Comparison of ENCODE assay signal across 11 cellular contexts in the genomic region with DNA sequence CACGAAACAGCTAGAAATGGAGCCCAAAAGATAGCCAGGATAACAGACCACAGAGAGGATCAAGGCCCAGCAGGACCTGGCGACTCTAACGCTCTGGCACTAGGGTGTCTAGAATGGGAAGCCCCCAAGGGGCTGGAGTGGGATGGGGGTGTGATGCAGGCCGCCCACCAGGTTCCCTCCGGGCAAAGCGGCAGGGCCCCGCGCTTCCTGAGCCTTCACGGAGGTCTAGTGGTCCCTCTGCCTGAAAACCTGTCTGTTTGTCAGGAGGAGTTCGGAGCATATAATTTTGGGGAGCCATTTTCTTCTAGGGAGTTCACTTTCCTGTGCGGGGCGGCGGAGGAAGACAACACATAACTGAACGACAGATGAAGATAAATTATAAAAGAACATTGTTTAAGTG. TPM values are rescaled to one million over a fixed set of nuclear protein-coding genes. Genes with fewer than 3 reads are reported as not detected.
A peak's percentile ranks its signal among the peaks of the same experiment; 100 is the strongest.
DNase-seq lines count a peak whose midpoint lies in the region; ATAC-seq, FAIRE-seq and TF ChIP-seq lines count a peak whose summit lies in the region.
"Had no signal": no experiment of that assay in that cellular context is flagged by ENCODE, and none has a peak within 500 bp of the region (broad histone marks: within the 10 kb centered on the region; RNA-seq: fewer than 3 reads in every experiment).

No MANE protein-coding gene starts in this region.

- WGBS in neuronal stem cell (ENCODE audit: extremely low coverage in 2 of 2, insufficient read length in 2 of 2, insufficient replicate concordance in 1 of 2), 2 donors = no CpG with 5 or more reads among the region's 14 CpGs

- H2AFZ ChIP-seq in fibroblast of lung (ENCODE audit: low read length) (peak overlapping the region; percentile 41), neuronal stem cell (ENCODE audit: low read length) (peak overlapping the region; percentile 91)

- peaks cover 2 to 38% (median 21%) of the 10 kb centered on the region in 5 donors for H3K27me3 Mint-ChIP-seq in naive thymus-derived CD8-positive, alpha-beta T cell

- H3K27ac ChIP-seq in fibroblast of lung (ENCODE audit: insufficient read depth, low read length) = no peak overlapping the region
- peak overlapping the region; percentile 12 for H3K27ac ChIP-seq in neuronal stem cell (replicated peaks; ENCODE audit: low read length)
- H3K27ac ChIP-seq: thyroid gland had no signal

- H3K4me3 ChIP-seq in BE2C (ENCODE audit: low read depth, low read length) (peak overlapping the region; percentile 42), fibroblast of lung (replicated peaks in 1 of 4; ENCODE audit: control extremely low read depth in 1 of 4, insufficient read depth in 1 of 4, low read depth in 3 of 4, low read length in 4 of 4) (peak overlapping the region in 2 of 4 experiments; percentile 14 to 26), neuronal stem cell (ENCODE audit: low read length in 2 of 2) (peak overlapping the region; percentile 34 to 66)

- no peak overlapping the region for H2BK5ac ChIP-seq in neuronal stem cell (ENCODE audit: low read length)

- H3K36me3 Mint-ChIP-seq in naive thymus-derived CD8-positive, alpha-beta T cell = no peaks in the 10 kb centered on the region

- POLR2A ChIA-PET in naive thymus-derived CD8-positive, alpha-beta T cell (lab: Charles Lee) = no interaction called here

- no peaks in the 10 kb centered on the region for H3K79me1 ChIP-seq in neuronal stem cell (ENCODE audit: low read depth, low read length)

- H3K18ac ChIP-seq in neuronal stem cell (ENCODE audit: low read length) = peak overlapping the region; percentile 8

- H3K27ac Mint-ChIP-seq in naive thymus-derived CD8-positive, alpha-beta T cell = peak overlapping the region in 4 of 10 donors; percentile 2 to 82 (median 68)

- DNase-seq in BE2C (no peak), NCI-H2227 treated with DMSO at 0.1 percent for 48 hours (lab: John Stamatoyannopoulos, UW) (peak; percentile 15), fibroblast of lung (ENCODE audit: low read depth in 2 of 2) (no peak), neuronal stem cell (ENCODE audit: low spot score) (no peak), NOMO-1 treated with DMSO at 0.1 percent for 48 hours (lab: John Stamatoyannopoulos, UW; ENCODE audit: unreplicated experiment) (no peak), GM19239 (ENCODE audit: insufficient read length, low spot score) (no peak)
- no peak for DNase-seq in naive thymus-derived CD8-positive, alpha-beta T cell

- no peaks in the 10 kb centered on the region for H3K4me1 ChIP-seq in BE2C
- no peaks in the 10 kb centered on the region for H3K4me1 ChIP-seq in fibroblast of lung (ENCODE audit: control insufficient read depth, extremely low read depth, insufficient read depth, low read length)
- H3K4me1 ChIP-seq in neuronal stem cell (ENCODE audit: control insufficient read depth in 2 of 2, insufficient read depth in 1 of 2, low read depth in 1 of 2, low read length in 2 of 2) = peaks cover 0 to 7% of the 10 kb centered on the region in 2 donors

- no peak overlapping the region for H2AK5ac ChIP-seq in neuronal stem cell (ENCODE audit: low read depth, low read length)

- no peak overlapping the region for H3K14ac ChIP-seq in neuronal stem cell (ENCODE audit: low read length)

- H3K9me3 ChIP-seq in BE2C (no peaks in the 10 kb centered on the region), fibroblast of lung (ENCODE audit: control insufficient read depth, insufficient read depth, low read depth, low read length) (no peaks in the 10 kb centered on the region), neuronal stem cell (replicated peaks in 1 of 2; ENCODE audit: control insufficient read depth in 2 of 2, insufficient read depth in 1 of 2, low read depth in 1 of 2, low read length in 2 of 2) (no peaks in the 10 kb centered on the region)
- H3K9me3 ChIP-seq: thyroid gland had no signal

- no peak overlapping the region for H3K23ac ChIP-seq in neuronal stem cell (ENCODE audit: low read depth, low read length, poor library complexity)

- no peaks in the 10 kb centered on the region for H3K79me2 ChIP-seq in fibroblast of lung (ENCODE audit: control insufficient read depth, insufficient read depth, low read length)

- no peak for FAIRE-seq in GM19239 (lab: Jason Lieb, UNC)
- FAIRE-seq: GM18507 had no signal

- H4K8ac ChIP-seq in neuronal stem cell (ENCODE audit: low read depth, low read length) = no peak overlapping the region

- H3K27me3 ChIP-seq in BE2C = no peaks in the 10 kb centered on the region
- no peaks in the 10 kb centered on the region for H3K27me3 ChIP-seq in fibroblast of lung (ENCODE audit: control insufficient read depth, insufficient read depth, low read length)
- H3K27me3 ChIP-seq in neuronal stem cell (ENCODE audit: control insufficient read depth in 3 of 3, insufficient read depth in 3 of 3, low read depth in 1 of 3, low read length in 3 of 3) = peaks cover 0 to 8% (median 0%) of the 10 kb centered on the region in 3 experiments
- H3K27me3 ChIP-seq: thyroid gland had no signal

- H3K9me3 Mint-ChIP-seq in naive thymus-derived CD8-positive, alpha-beta T cell = no peaks in the 10 kb centered on the region

- H3K36me3 ChIP-seq in BE2C = no peaks in the 10 kb centered on the region
- H3K36me3 ChIP-seq in fibroblast of lung (ENCODE audit: control insufficient read depth, insufficient read depth, low read length) = no peaks in the 10 kb centered on the region
- H3K36me3 ChIP-seq in neuronal stem cell (replicated peaks in 1 of 2; ENCODE audit: control insufficient read depth in 2 of 2, insufficient read depth in 2 of 2, low read length in 2 of 2) = no peaks in the 10 kb centered on the region
- H3K36me3 ChIP-seq: thyroid gland had no signal

- ATAC-seq in GM21381 (IDR thresholded peaks at IDR 0.05; ENCODE audit: unreplicated experiment) = no peak
- ATAC-seq in naive thymus-derived CD8-positive, alpha-beta T cell = no peak

- H3K4me1 Mint-ChIP-seq in naive thymus-derived CD8-positive, alpha-beta T cell = peaks cover 10 to 16% (median 13%) of the 10 kb centered on the region in 4 donors

- H4K91ac ChIP-seq in neuronal stem cell (ENCODE audit: low read depth, low read length, poor library complexity) = no peak overlapping the region

- no peak overlapping the region for H2BK120ac ChIP-seq in neuronal stem cell (ENCODE audit: low read depth, low read length)

- H3K4me2 ChIP-seq in fibroblast of lung (ENCODE audit: extremely low read depth, insufficient read depth, low read length) = no peak overlapping the region
- H3K4me2 ChIP-seq in neuronal stem cell (ENCODE audit: insufficient read depth, low read length, poor library complexity, severe bottlenecking) = peak overlapping the region; percentile 67

- H2BK15ac ChIP-seq in neuronal stem cell (ENCODE audit: low read length) = no peak overlapping the region

- no peak overlapping the region for H3K4ac ChIP-seq in neuronal stem cell (ENCODE audit: low read length)

- peak overlapping the region in 5 of 10 donors; percentile 24 to 71 (median 54) for H3K4me3 Mint-ChIP-seq in naive thymus-derived CD8-positive, alpha-beta T cell

- TF ChIP-seq CTCF in BE2C (IDR thresholded peaks at IDR 0.05; ENCODE audit: low read depth, low read length) = no peak
- TF ChIP-seq CTCF in fibroblast of lung (conservative IDR thresholded peaks at IDR 0.05 in 1 of 2, IDR thresholded peaks at IDR 0.05 in 1 of 2; ENCODE audit: low read depth in 1 of 2, low read length in 2 of 2) = no peak

- no peaks in the 10 kb centered on the region for H4K20me1 ChIP-seq in fibroblast of lung (ENCODE audit: control insufficient read depth, extremely low read depth, insufficient read depth, low read length)

- no peak overlapping the region for H2BK12ac ChIP-seq in neuronal stem cell (ENCODE audit: low read length)

- H3K9ac ChIP-seq in fibroblast of lung (ENCODE audit: insufficient read depth, low read length) = no peak overlapping the region
- no peak overlapping the region for H3K9ac ChIP-seq in neuronal stem cell (ENCODE audit: low read depth, low read length, poor library complexity)

RNA-seq across cellular contexts. Expression of a gene that starts 48.2 kb away (rescaled TPM):
- not detected for polyA plus RNA-seq in BE2C (2012; ENCODE audit: insufficient read depth, insufficient read length, low read depth)
- total RNA-seq in fibroblast of lung = not detected in 2 replicates
- not detected in 2 replicates for polyA plus RNA-seq in fibroblast of lung
- not detected in 2 replicates for polyA plus RNA-seq in fibroblast of lung (2012)
- polyA minus RNA-seq in fibroblast of lung (ENCODE audit: low replicate concordance) = not detected in 2 replicates
- polyA plus RNA-seq in neuronal stem cell (2013, experiment 1 of 2) = not detected
- polyA plus RNA-seq in neuronal stem cell (2013, experiment 2 of 2) = not detected
- total RNA-seq in naive thymus-derived CD8-positive, alpha-beta T cell = not detected
- polyA plus RNA-seq in naive thymus-derived CD8-positive, alpha-beta T cell = not detected
- total RNA-seq: left colon, thyroid gland had no signal

RNA-seq across cellular contexts. Expression of a gene that starts 56.4 kb away (rescaled TPM):
- 0.25 TPM for polyA plus RNA-seq in BE2C (2012; ENCODE audit: insufficient read depth, insufficient read length, low read depth)
- 6.2 and 9.2 TPM in 2 replicates for total RNA-seq in fibroblast of lung
- polyA plus RNA-seq in fibroblast of lung = 0.41 and 1.8 TPM in 2 replicates
- polyA plus RNA-seq in fibroblast of lung (2012) = 0.44 and 1.3 TPM in 2 replicates
- polyA minus RNA-seq in fibroblast of lung (ENCODE audit: low replicate concordance) = 2.9 TPM in 1 of 2 replicates, not detected in the other
- 3.5 TPM for polyA plus RNA-seq in neuronal stem cell (2013, experiment 1 of 2)
- 3.6 TPM for polyA plus RNA-seq in neuronal stem cell (2013, experiment 2 of 2)
- total RNA-seq in naive thymus-derived CD8-positive, alpha-beta T cell = under 1 TPM; 0.23 to 0.47 TPM
- 1 to 10 TPM in 1 of 3 donors, under 1 TPM in 2; 0.30 to 6.1 (median 0.42) TPM for polyA plus RNA-seq in naive thymus-derived CD8-positive, alpha-beta T cell
